ENCODE assay signal across 1 cellular context in genomic region chrX:68703849-68704248, GRCh38.
TF ChIP-seq lines count a peak whose summit lies in the region.

No MANE protein-coding gene starts in this region.

TF ChIP-seq in K562, 482 proteins besides CTCF, POLR2A, EP300 and RAD21:
- TF ChIP-seq REST (CRISPR knock-in tag; IDR thresholded peaks at IDR 0.05; ENCODE audit: low read depth) (no peak), FOXP1 (CRISPR knock-in tag; IDR thresholded peaks at IDR 0.05) (no peak), CHD4 (IDR thresholded peaks at IDR 0.05; ENCODE audit: insufficient read depth, insufficient replicate concordance, low read depth, low read length, poor library complexity, severe bottlenecking) (no peak), BRF1 (IDR thresholded peaks at IDR 0.05; ENCODE audit: borderline replicate concordance, extremely low read depth, insufficient read length) (no peak), TAF7 (tag; IDR thresholded peaks at IDR 0.05) (no peak), SRF (CRISPR knock-in tag; IDR thresholded peaks at IDR 0.05) (no peak), ZHX1 (conservative IDR thresholded peaks at IDR 0.05; ENCODE audit: low read length) (no peak), MCM3 (IDR thresholded peaks at IDR 0.05) (no peak), ARID3B (CRISPR knock-in tag; IDR thresholded peaks at IDR 0.05; ENCODE audit: borderline replicate concordance) (no peak), TRIM25 (IDR thresholded peaks at IDR 0.05; ENCODE audit: borderline replicate concordance) (no peak), SNRNP70 (optimal IDR thresholded peaks at IDR 0.05; ENCODE audit: low read depth, low read length) (no peak), HMGXB4 (CRISPR knock-in tag; IDR thresholded peaks at IDR 0.05) (no peak), NR2F6 (CRISPR knock-in tag; IDR thresholded peaks at IDR 0.05) (no peak), TEAD2 (tag; IDR thresholded peaks at IDR 0.05) (no peak), MTA3 (IDR thresholded peaks at IDR 0.05; ENCODE audit: borderline replicate concordance) (no peak), LEF1 (IDR thresholded peaks at IDR 0.05) (no peak)
